Comparison of ENCODE assay signal across 8 cellular contexts in genomic region chr1:245888809-245889208, GRCh38.
DNase-seq lines count a peak whose midpoint lies in the region; ATAC-seq and TF ChIP-seq lines count a peak whose summit lies in the region.

No MANE protein-coding gene starts in this region.

- peaks cover 33% of the 10 kb centered on the region for H3K9me3 Mint-ChIP-seq in chondrocyte (ENCODE audit: low read depth)
- H3K9me3 Mint-ChIP-seq in neural crest cell: peaks cover 22% of the 10 kb centered on the region

- H3K4me1 Mint-ChIP-seq in chondrocyte (ENCODE audit: low read depth) (no peaks in the 10 kb centered on the region), neural crest cell (no peaks in the 10 kb centered on the region)

- in situ Hi-C loops in GM13977 (cut with MboI; ENCODE audit: low pct_unique_long_range_greater_than_20kb, low sequenced_read_pairs, unreplicated experiment): no loop called here

- no peak for DNase-seq in GM13977 (ENCODE audit: low spot score)
- peak; percentile 60 for DNase-seq in NAMALWA (ENCODE audit: low spot score)
- DNase-seq in chondrocyte (ENCODE audit: low spot score): no peak
- no peak for DNase-seq in neural crest cell (ENCODE audit: low read depth, low spot score)
- no peak for DNase-seq in midbrain (lab: John Stamatoyannopoulos, UW)
- no peak for DNase-seq in T-helper 9 cell

- H3K4me3 Mint-ChIP-seq in chondrocyte (ENCODE audit: unreplicated experiment) (no peak overlapping the region), neural crest cell (no peak overlapping the region)

- no peak overlapping the region for H3K27ac Mint-ChIP-seq in chondrocyte (ENCODE audit: unreplicated experiment)
- no peak overlapping the region for H3K27ac Mint-ChIP-seq in neural crest cell (ENCODE audit: unreplicated experiment)

- H3K27me3 Mint-ChIP-seq in chondrocyte (ENCODE audit: low read depth) (no peaks in the 10 kb centered on the region), neural crest cell (ENCODE audit: low read depth) (no peaks in the 10 kb centered on the region)

- peak; percentile 53 for TF ChIP-seq CTCF in GM13977 (IDR thresholded peaks at IDR 0.05; ENCODE audit: extremely low read depth, insufficient read depth, missing control alignments)
- peak; percentile 53 for TF ChIP-seq CTCF in chondrocyte (IDR thresholded peaks at IDR 0.05)
- TF ChIP-seq CTCF in neural crest cell (conservative IDR thresholded peaks at IDR 0.05): peak; percentile 36

- ATAC-seq in GM21619 (IDR thresholded peaks at IDR 0.05; ENCODE audit: unreplicated experiment) (no peak), GM18502 (IDR thresholded peaks at IDR 0.05; ENCODE audit: poor library complexity, unreplicated experiment) (no peak)

- H3K36me3 Mint-ChIP-seq in chondrocyte (ENCODE audit: low read depth): peaks cover 26% of the 10 kb centered on the region
- H3K36me3 Mint-ChIP-seq in neural crest cell (ENCODE audit: low read depth): peaks cover 30% of the 10 kb centered on the region
